Comparison of ENCODE assay signal across 10 cellular contexts in genomic region chr17:10372906-10373305, GRCh38. TPM values are rescaled to one million over a fixed set of nuclear protein-coding genes. Genes with fewer than 3 reads are reported as not detected.
"Had no signal": no experiment of that assay in that cellular context is flagged by ENCODE, and none has a peak within 500 bp of the region (broad histone marks: within the 10 kb centered on the region; RNA-seq: fewer than 3 reads in every experiment).

Gene MYH13 (minus strand): TSS chr17:10373006. CDS start chr17:10364530, 8,476 bp downstream.

- FAIRE-seq: H54, HTR-8/SVneo, K562 had no signal

- H2AFZ ChIP-seq: GM23248 had no signal

- H3K4me1 Mint-ChIP-seq: H9 had no signal

- H3K4me3 Mint-ChIP-seq: H9 had no signal

- ATAC-seq: K562 had no signal

- H3K9ac ChIP-seq: GM23248 had no signal

- DNase-seq: GM23248, GOT3, H9, HCEC 1CT, IMR-90, KG1 had no signal

- H3K9me3 Mint-ChIP-seq: H9 had no signal

- H3K4me3 ChIP-seq: GM23248, K562 had no signal

- H3K27ac Mint-ChIP-seq: H9 had no signal

- H3K27ac ChIP-seq: GM23248 had no signal

RNA-seq across cellular contexts. Expression of gene MYH13, which starts in this region (rescaled TPM):
- total RNA-seq: GM23248, H9, HT-29, IMR-90, K562 had no signal
- polyA plus RNA-seq: IMR-90 had no signal
